In the genomic region with DNA sequence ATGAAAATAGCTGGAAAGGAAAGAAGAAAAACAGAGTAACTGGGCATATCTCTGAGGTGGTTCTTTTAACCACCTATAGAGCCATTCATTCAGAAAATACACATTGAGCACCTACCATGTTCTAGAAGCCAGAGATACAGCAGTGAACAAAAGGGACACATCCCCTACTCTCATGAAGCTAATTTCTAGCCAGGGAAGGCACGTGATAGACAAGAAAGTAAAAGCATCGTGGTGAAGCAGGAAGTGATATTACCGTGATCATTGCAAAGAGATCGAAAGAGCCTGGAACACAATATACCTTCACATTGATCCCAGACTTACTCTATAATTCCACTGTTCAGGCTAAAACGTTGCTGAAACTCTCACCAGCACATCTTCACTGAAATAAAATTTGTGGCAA, we compare ENCODE assay signal across 24 cellular contexts.
DNase-seq lines count a peak whose midpoint lies in the region; ATAC-seq, FAIRE-seq and TF ChIP-seq lines count a peak whose summit lies in the region.
"Had no signal": no experiment of that assay in that cellular context is flagged by ENCODE, and none has a peak within 500 bp of the region (broad histone marks: within the 10 kb centered on the region; RNA-seq: fewer than 3 reads in every experiment).

No MANE protein-coding gene starts in this region.

- peaks cover 13% of the 10 kb centered on the region for H3K4me1 Mint-ChIP-seq in activated CD8-positive, alpha-beta memory T cell treated with anti-CD3 and anti-CD28 coated beads, Interleukin-2, amount 10 ng/mL, durations not matched to agents 7 days and 5 days
- peaks cover 15 to 39% (median 19%) of the 10 kb centered on the region in 3 donors for H3K4me1 Mint-ChIP-seq in CD8-positive, alpha-beta memory T cell
- peaks cover 32% of the 10 kb centered on the region for H3K4me1 Mint-ChIP-seq in activated naive CD8-positive, alpha-beta T cell treated with anti-CD3 and anti-CD28 coated beads for 36 hours
- peaks cover 30 to 34% of the 10 kb centered on the region in 2 donors for H3K4me1 Mint-ChIP-seq in natural killer cell treated with Interleukin-12 subunit alpha and Interleukin-12 subunit beta and Interleukin-15 and Interleukin-18, amount 100 ng/mL, for 72 hours (ENCODE audit: low read depth in 2 of 2)

- H3K27me3 Mint-ChIP-seq in activated CD8-positive, alpha-beta memory T cell treated with anti-CD3 and anti-CD28 coated beads, Interleukin-2, amount 10 ng/mL, durations not matched to agents 7 days and 5 days, result peaks cover 12% of the 10 kb centered on the region
- H3K27me3 Mint-ChIP-seq in CD8-positive, alpha-beta memory T cell, result peaks cover 6 to 18% of the 10 kb centered on the region in 2 donors
- H3K27me3 Mint-ChIP-seq in activated naive CD8-positive, alpha-beta T cell treated with anti-CD3 and anti-CD28 coated beads for 36 hours, result peaks cover 3% of the 10 kb centered on the region
- no peaks in the 10 kb centered on the region for H3K27me3 Mint-ChIP-seq in natural killer cell treated with Interleukin-12 subunit alpha and Interleukin-12 subunit beta and Interleukin-15 and Interleukin-18, amount 100 ng/mL, for 72 hours

- H3K27me3 ChIP-seq in CD8-positive, alpha-beta memory T cell (ENCODE audit: insufficient read depth, low read length, poor library complexity, severe bottlenecking), result no peaks in the 10 kb centered on the region
- H3K27me3 ChIP-seq: SJCRH30, testis had no signal

- peak overlapping the region; percentile 1 for H3K4me3 Mint-ChIP-seq in activated CD8-positive, alpha-beta memory T cell treated with anti-CD3 and anti-CD28 coated beads, Interleukin-2, amount 10 ng/mL, durations not matched to agents 7 days and 5 days
- H3K4me3 Mint-ChIP-seq in CD8-positive, alpha-beta memory T cell, result peak overlapping the region in 6 of 7 donors; percentile 29 to 78 (median 68)
- H3K4me3 Mint-ChIP-seq in activated naive CD8-positive, alpha-beta T cell treated with anti-CD3 and anti-CD28 coated beads for 36 hours, result peak overlapping the region; percentile 44
- peak overlapping the region; percentile 2 for H3K4me3 Mint-ChIP-seq in natural killer cell treated with Interleukin-12 subunit alpha and Interleukin-12 subunit beta and Interleukin-15 and Interleukin-18, amount 100 ng/mL, for 72 hours
- H3K4me3 Mint-ChIP-seq: T-helper 1 cell treated with Interleukin-12 subunit alpha and Interleukin-12 subunit beta and Interleukin-4 antibody, amounts not matched to agents 30 μg/mL and 1 μg/mL, for 36 hours had no signal

- POLR2A ChIA-PET in CD8-positive, alpha-beta memory T cell (lab: Charles Lee), result no interaction called here

- no peak for ATAC-seq in activated CD8-positive, alpha-beta memory T cell treated with anti-CD3 and anti-CD28 coated beads, Interleukin-2, amount 10 ng/mL, durations not matched to agents 7 days and 5 days
- no peak for ATAC-seq in natural killer cell treated with Interleukin-12 subunit alpha and Interleukin-12 subunit beta and Interleukin-15 and Interleukin-18, amount 100 ng/mL, for 72 hours
- ATAC-seq in GM21723 (IDR thresholded peaks at IDR 0.05; ENCODE audit: unreplicated experiment), result no peak
- no peak for ATAC-seq in HG03095 (IDR thresholded peaks at IDR 0.05; ENCODE audit: unreplicated experiment)
- ATAC-seq: Panc1 had no signal

- H3K36me3 ChIP-seq in CD8-positive, alpha-beta memory T cell (ENCODE audit: insufficient read depth, low read length), result no peaks in the 10 kb centered on the region
- H3K36me3 ChIP-seq: neutrophil, SJCRH30 had no signal

- no peak overlapping the region for H3K27ac ChIP-seq in CD8-positive, alpha-beta memory T cell (ENCODE audit: low read depth, low read length)
- H3K27ac ChIP-seq: neutrophil, SJCRH30, testis had no signal

- no peaks in the 10 kb centered on the region for H3K9me3 ChIP-seq in CD8-positive, alpha-beta memory T cell (ENCODE audit: low read length)
- H3K9me3 ChIP-seq: neutrophil, SJCRH30, testis had no signal

- H3K27ac Mint-ChIP-seq in activated CD8-positive, alpha-beta memory T cell treated with anti-CD3 and anti-CD28 coated beads, Interleukin-2, amount 10 ng/mL, durations not matched to agents 7 days and 5 days, result no peak overlapping the region
- H3K27ac Mint-ChIP-seq in CD8-positive, alpha-beta memory T cell, result peak overlapping the region in 3 of 8 donors; percentile 18 to 79 (median 58)
- peak overlapping the region; percentile 73 for H3K27ac Mint-ChIP-seq in activated naive CD8-positive, alpha-beta T cell treated with anti-CD3 and anti-CD28 coated beads for 36 hours
- no peak overlapping the region for H3K27ac Mint-ChIP-seq in natural killer cell treated with Interleukin-12 subunit alpha and Interleukin-12 subunit beta and Interleukin-15 and Interleukin-18, amount 100 ng/mL, for 72 hours
- H3K27ac Mint-ChIP-seq: T-helper 1 cell treated with Interleukin-12 subunit alpha and Interleukin-12 subunit beta and Interleukin-4 antibody, amounts not matched to agents 30 μg/mL and 1 μg/mL, for 36 hours had no signal

- H3K36me3 Mint-ChIP-seq in activated CD8-positive, alpha-beta memory T cell treated with anti-CD3 and anti-CD28 coated beads, Interleukin-2, amount 10 ng/mL, durations not matched to agents 7 days and 5 days, result peaks cover 3% of the 10 kb centered on the region
- H3K36me3 Mint-ChIP-seq in CD8-positive, alpha-beta memory T cell, result peaks cover 0 to 10% (median 10%) of the 10 kb centered on the region in 3 donors
- peaks cover 22% of the 10 kb centered on the region for H3K36me3 Mint-ChIP-seq in activated naive CD8-positive, alpha-beta T cell treated with anti-CD3 and anti-CD28 coated beads for 36 hours
- peaks cover 5% of the 10 kb centered on the region for H3K36me3 Mint-ChIP-seq in natural killer cell treated with Interleukin-12 subunit alpha and Interleukin-12 subunit beta and Interleukin-15 and Interleukin-18, amount 100 ng/mL, for 72 hours

- CTCF ChIA-PET in activated CD8-positive, alpha-beta memory T cell treated with anti-CD3 and anti-CD28 coated beads, Interleukin-2, amount 10 ng/mL, durations not matched to agents 7 days and 5 days (lab: Charles Lee), result no interaction called here
- CTCF ChIA-PET in CD8-positive, alpha-beta memory T cell (lab: Charles Lee), result interaction anchor here (1.2 kb wide), 1 partner anchor 69 kb away, joined by 3 read pairs; no protein-coding TSS in a partner anchor

- FAIRE-seq in H54 (lab: Jason Lieb, UNC), result no peak
- FAIRE-seq: GM12891 had no signal

- H3K9me3 Mint-ChIP-seq in activated CD8-positive, alpha-beta memory T cell treated with anti-CD3 and anti-CD28 coated beads, Interleukin-2, amount 10 ng/mL, durations not matched to agents 7 days and 5 days (ENCODE audit: low read depth), result no peaks in the 10 kb centered on the region
- H3K9me3 Mint-ChIP-seq in CD8-positive, alpha-beta memory T cell, result peaks cover 0 to 1% (median 0%) of the 10 kb centered on the region in 5 donors
- peaks cover 3% of the 10 kb centered on the region for H3K9me3 Mint-ChIP-seq in activated naive CD8-positive, alpha-beta T cell treated with anti-CD3 and anti-CD28 coated beads for 36 hours
- no peaks in the 10 kb centered on the region for H3K9me3 Mint-ChIP-seq in natural killer cell treated with Interleukin-12 subunit alpha and Interleukin-12 subunit beta and Interleukin-15 and Interleukin-18, amount 100 ng/mL, for 72 hours

- DNase-seq in activated CD8-positive, alpha-beta memory T cell treated with anti-CD3 and anti-CD28 coated beads, Interleukin-2, amount 10 ng/mL, durations not matched to agents 7 days and 5 days, result no peak
- no peak for DNase-seq in activated CD8-positive, alpha-beta memory T cell treated with anti-CD3 and anti-CD28 coated beads, Interleukin-2, amount 50 U/mL, for 48 hours
- DNase-seq in CD8-positive, alpha-beta memory T cell, result peak in 1 of 5 donors; percentile 21
- no peak for DNase-seq in activated naive CD8-positive, alpha-beta T cell treated with anti-CD3 and anti-CD28 coated beads for 36 hours
- no peak for DNase-seq in natural killer cell treated with Interleukin-12 subunit alpha and Interleukin-12 subunit beta and Interleukin-15 and Interleukin-18, amount 100 ng/mL, for 72 hours (ENCODE audit: low spot score)
- DNase-seq in H54 (ENCODE audit: insufficient read length, low spot score), result no peak
- DNase-seq: ACHN; activated CD4-positive, CD25-positive, alpha-beta regulatory T cell; activated CD8-positive, alpha-beta memory T cell treated with anti-CD3 and anti-CD28 coated beads, Interleukin-2, amount 50 U/mL, for 4 hours; amygdala; DMS53; effector CD4-positive, alpha-beta T cell; IMR-90; midbrain; NCI-H187; retina; SJCRH30; testis had no signal

- H3K4me3 ChIP-seq in CD8-positive, alpha-beta memory T cell (ENCODE audit: low read length), result peak overlapping the region; percentile 11
- H3K4me3 ChIP-seq: SJCRH30, testis had no signal

- no peaks in the 10 kb centered on the region for H3K4me1 ChIP-seq in CD8-positive, alpha-beta memory T cell (ENCODE audit: insufficient read depth, low read length)
- H3K4me1 ChIP-seq: SJCRH30 had no signal

- no peak for TF ChIP-seq POLR2A in H54 (IDR thresholded peaks at IDR 0.05; ENCODE audit: low read depth, low read length)

Comparison
In these comparisons a context has a peak if more than half of its experiments do, and no peak if none do; other contexts are left out.
1. H3K4me3 Mint-ChIP-seq: peak in every context shown above with its lines; median percentile 68 in CD8-positive, alpha-beta memory T cell; 44 in activated naive CD8-positive, alpha-beta T cell treated with anti-CD3 and anti-CD28 coated beads for 36 hours; 2 in natural killer cell treated with Interleukin-12 subunit alpha and Interleukin-12 subunit beta and Interleukin-15 and Interleukin-18, amount 100 ng/mL, for 72 hours; 1 in activated CD8-positive, alpha-beta memory T cell treated with anti-CD3 and anti-CD28 coated beads, Interleukin-2, amount 10 ng/mL, durations not matched to agents 7 days and 5 days.